24 cellular contexts compared by ENCODE assay signal in genomic region chr12:130881548-130881947, GRCh38.
"Had no signal": no experiment of that assay in that cellular context is flagged by ENCODE, and none has a peak within 500 bp of the region (broad histone marks: within the 10 kb centered on the region; RNA-seq: fewer than 3 reads in every experiment).

No MANE protein-coding gene starts in this region.

- H3K27ac ChIP-seq: hepatocyte, left ventricle myocardium inferior, ovary, prostate gland, sigmoid colon, stomach, thoracic aorta, tibial artery, upper lobe of right lung had no signal

- H3K9me3 Mint-ChIP-seq: natural killer cell treated with Interleukin-12 subunit alpha and Interleukin-12 subunit beta and Interleukin-15 and Interleukin-18, amount 100 ng/mL, for 72 hours; stimulated activated naive B cell treated with anti-CD40 and anti-IgM and Interleukin-4, amounts not matched to agents 10 μg/mL and 1 μg/mL and 100 μg/mL, for 72 hours had no signal

- H3K4me2 ChIP-seq: hepatocyte had no signal

- DNase-seq: islet precursor cell; left ventricle myocardium inferior; midbrain; mucosa of descending colon; naive thymus-derived CD4-positive, alpha-beta T cell; ovary; retina; right cardiac atrium; small intestine; spleen; stimulated activated CD4-positive, alpha-beta T cell treated with anti-CD3 and anti-CD28 coated beads, Interleukin-4, amount 100 ng/mL, for 24 hours; stimulated activated naive B cell treated with anti-CD40 and anti-IgM and Interleukin-4, amounts not matched to agents 10 μg/mL and 1 μg/mL and 100 μg/mL, for 72 hours; stimulated activated naive CD8-positive, alpha-beta T cell treated with anti-CD3 and anti-CD28 coated beads, Interleukin-15, Interleukin-2, amounts not matched to agents 100 U/mL and 50 U/mL, for 24 hours; stomach; tibial artery; trophoblast cell; upper lobe of right lung had no signal

- H3K27me3 ChIP-seq: hepatocyte, ovary, sigmoid colon, spleen, stomach, tibial artery, upper lobe of right lung had no signal

- H3K27ac Mint-ChIP-seq: natural killer cell treated with Interleukin-12 subunit alpha and Interleukin-12 subunit beta and Interleukin-15 and Interleukin-18, amount 100 ng/mL, for 72 hours had no signal

- H3K4me3 ChIP-seq: hepatocyte, left ventricle myocardium inferior, lung, mucosa of descending colon, ovary, prostate gland, sigmoid colon, stomach, thoracic aorta, tibial artery, upper lobe of right lung had no signal

- ATAC-seq: mucosa of descending colon; naive thymus-derived CD4-positive, alpha-beta T cell; right cardiac atrium; stimulated activated naive B cell treated with anti-CD40 and anti-IgM and Interleukin-4, amounts not matched to agents 10 μg/mL and 1 μg/mL and 100 μg/mL, for 72 hours; stimulated activated naive CD8-positive, alpha-beta T cell treated with anti-CD3 and anti-CD28 coated beads, Interleukin-15, Interleukin-2, amounts not matched to agents 100 U/mL and 50 U/mL, for 24 hours; upper lobe of right lung had no signal

- H3K4me1 ChIP-seq: left ventricle myocardium inferior, prostate gland, sigmoid colon, tibial artery, upper lobe of right lung had no signal

- H2AFZ ChIP-seq: hepatocyte had no signal

- FAIRE-seq: small intestine, urothelium cell line had no signal

- H3K9me3 ChIP-seq: left ventricle myocardium inferior, mucosa of descending colon, ovary, prostate gland, sigmoid colon, spleen, stomach, thoracic aorta, tibial artery, upper lobe of right lung had no signal

- H3K36me3 ChIP-seq: ovary, prostate gland had no signal

- H3K79me2 ChIP-seq: hepatocyte had no signal
